ENCODE assay signal across 4 cellular contexts in genomic region chr7:107294182-107294581, GRCh38.
"Had no signal": no experiment of that assay in that cellular context is flagged by ENCODE, and none has a peak within 500 bp of the region (broad histone marks: within the 10 kb centered on the region; RNA-seq: fewer than 3 reads in every experiment).

No MANE protein-coding gene starts in this region.

- ATAC-seq: GM23338 had no signal

- H3K4me2 ChIP-seq: GM23338 had no signal

- DNase-seq: H9, HCEC 1CT, IMR-90 had no signal

- H3K4me3 ChIP-seq: GM23338 had no signal
